In genomic region chr2:62459106-62459505, GRCh38 we compare ENCODE assay signal across 29 cellular contexts. TPM values are rescaled to one million over a fixed set of nuclear protein-coding genes. Genes with fewer than 3 reads are reported as not detected.
"Had no signal": no experiment of that assay in that cellular context is flagged by ENCODE, and none has a peak within 500 bp of the region (broad histone marks: within the 10 kb centered on the region; RNA-seq: fewer than 3 reads in every experiment).

No MANE protein-coding gene starts in this region.

- H3K4me3 Mint-ChIP-seq: activated CD4-positive, alpha-beta memory T cell treated with anti-CD3 and anti-CD28 coated beads for 36 hours; activated CD4-positive, alpha-beta T cell treated with anti-CD3 and anti-CD28 coated beads, Interleukin-2, amount 10 ng/mL, durations not matched to agents 24 days and 14 days; activated naive CD4-positive, alpha-beta T cell treated with anti-CD3 and anti-CD28 coated beads, Interleukin-2, amount 10 ng/mL, durations not matched to agents 7 days and 5 days; activated naive CD8-positive, alpha-beta T cell treated with anti-CD3 and anti-CD28 coated beads, Interleukin-2, amount 10 ng/mL, durations not matched to agents 7 days and 5 days; activated T-helper 1 cell treated with anti-CD3 and anti-CD28 coated beads, Interleukin-12 subunit alpha, Interleukin-12 subunit beta, Interleukin-2, Interleukin-4 antibody, amounts not matched to agents 30 ng/mL and 10 ng/mL and 1 ng/mL, durations not matched to agents 14 hours and 24 hours and 36 hours; natural killer cell treated with Interleukin-12 subunit alpha and Interleukin-12 subunit beta and Interleukin-15 and Interleukin-18, amount 100 ng/mL, for 72 hours had no signal

- H3K27ac Mint-ChIP-seq: activated CD4-positive, alpha-beta memory T cell treated with anti-CD3 and anti-CD28 coated beads for 36 hours; activated CD4-positive, alpha-beta T cell treated with anti-CD3 and anti-CD28 coated beads, Interleukin-2, amount 10 ng/mL, durations not matched to agents 24 days and 14 days; activated naive CD4-positive, alpha-beta T cell treated with anti-CD3 and anti-CD28 coated beads, Interleukin-2, amount 10 ng/mL, durations not matched to agents 7 days and 5 days; activated naive CD8-positive, alpha-beta T cell treated with anti-CD3 and anti-CD28 coated beads, Interleukin-2, amount 10 ng/mL, durations not matched to agents 7 days and 5 days; activated T-helper 1 cell treated with anti-CD3 and anti-CD28 coated beads, Interleukin-12 subunit alpha, Interleukin-12 subunit beta, Interleukin-2, Interleukin-4 antibody, amounts not matched to agents 30 ng/mL and 10 ng/mL and 1 ng/mL, durations not matched to agents 14 hours and 24 hours and 36 hours; natural killer cell treated with Interleukin-12 subunit alpha and Interleukin-12 subunit beta and Interleukin-15 and Interleukin-18, amount 100 ng/mL, for 72 hours had no signal

- H3K36me3 Mint-ChIP-seq: activated CD4-positive, alpha-beta memory T cell treated with anti-CD3 and anti-CD28 coated beads for 36 hours; activated naive CD4-positive, alpha-beta T cell treated with anti-CD3 and anti-CD28 coated beads, Interleukin-2, amount 10 ng/mL, durations not matched to agents 7 days and 5 days; activated naive CD8-positive, alpha-beta T cell treated with anti-CD3 and anti-CD28 coated beads, Interleukin-2, amount 10 ng/mL, durations not matched to agents 7 days and 5 days; brain; natural killer cell treated with Interleukin-12 subunit alpha and Interleukin-12 subunit beta and Interleukin-15 and Interleukin-18, amount 100 ng/mL, for 72 hours had no signal

- H3K4me1 Mint-ChIP-seq: activated CD4-positive, alpha-beta T cell treated with anti-CD3 and anti-CD28 coated beads, Interleukin-2, amount 10 ng/mL, durations not matched to agents 24 days and 14 days; activated naive CD4-positive, alpha-beta T cell treated with anti-CD3 and anti-CD28 coated beads, Interleukin-2, amount 10 ng/mL, durations not matched to agents 7 days and 5 days had no signal

- H3K27me3 ChIP-seq: ascending aorta, cardiac muscle cell, dorsolateral prefrontal cortex, foreskin keratinocyte, heart left ventricle, pancreas, tibial nerve had no signal

- H3K4me3 ChIP-seq: ascending aorta, cardiac muscle cell, coronary artery, dorsolateral prefrontal cortex, heart left ventricle, lung, pancreas, prostate gland, spleen, tibial nerve had no signal

- H3K9me3 ChIP-seq: ascending aorta, heart left ventricle, pancreas, prostate gland, spleen, tibial nerve had no signal

- H3K4me1 ChIP-seq: prostate gland had no signal

- H3K9me3 Mint-ChIP-seq: activated CD4-positive, alpha-beta memory T cell treated with anti-CD3 and anti-CD28 coated beads for 36 hours; activated CD4-positive, alpha-beta T cell treated with anti-CD3 and anti-CD28 coated beads, Interleukin-2, amount 10 ng/mL, durations not matched to agents 24 days and 14 days; activated naive CD4-positive, alpha-beta T cell treated with anti-CD3 and anti-CD28 coated beads, Interleukin-2, amount 10 ng/mL, durations not matched to agents 7 days and 5 days; activated naive CD8-positive, alpha-beta T cell treated with anti-CD3 and anti-CD28 coated beads, Interleukin-2, amount 10 ng/mL, durations not matched to agents 7 days and 5 days; activated T-helper 1 cell treated with anti-CD3 and anti-CD28 coated beads, Interleukin-12 subunit alpha, Interleukin-12 subunit beta, Interleukin-2, Interleukin-4 antibody, amounts not matched to agents 30 ng/mL and 10 ng/mL and 1 ng/mL, durations not matched to agents 14 hours and 24 hours and 36 hours; natural killer cell treated with Interleukin-12 subunit alpha and Interleukin-12 subunit beta and Interleukin-15 and Interleukin-18, amount 100 ng/mL, for 72 hours had no signal

- H3K36me3 ChIP-seq: ascending aorta, cardiac muscle cell, heart left ventricle, pancreas, prostate gland, spleen, tibial nerve had no signal

- H3K27ac ChIP-seq: ascending aorta, cardiac muscle cell, dorsolateral prefrontal cortex, foreskin keratinocyte, pancreas, prostate gland, spleen had no signal

- DNase-seq: activated CD4-positive, alpha-beta memory T cell treated with anti-CD3 and anti-CD28 coated beads for 36 hours; activated CD4-positive, alpha-beta T cell treated with anti-CD3 and anti-CD28 coated beads, Interleukin-2, amount 10 ng/mL, durations not matched to agents 24 days and 14 days; activated CD4-positive, CD25-positive, alpha-beta regulatory T cell treated with anti-CD3 and anti-CD28 coated beads, Interleukin-2, amount 50 U/mL, for 72 hours; activated CD8-positive, alpha-beta memory T cell treated with anti-CD3 and anti-CD28 coated beads, Interleukin-2, amount 50 U/mL, for 4 hours; activated gamma-delta T cell; activated naive CD4-positive, alpha-beta T cell treated with anti-CD3 and anti-CD28 coated beads, Interleukin-2, amount 10 ng/mL, durations not matched to agents 7 days and 5 days; activated naive CD8-positive, alpha-beta T cell treated with anti-CD3 and anti-CD28 coated beads, Interleukin-2, amount 10 ng/mL, durations not matched to agents 7 days and 5 days; activated T-cell treated with anti-CD3 and anti-CD28 coated beads, Interleukin-2, amount 50 U/mL, for 1 hour; dorsolateral prefrontal cortex; effector memory CD4-positive, alpha-beta T cell; foreskin keratinocyte; mesendoderm; nucleus accumbens; pancreas; retina; spleen; stimulated activated naive CD4-positive, alpha-beta T cell; T-helper 2 cell had no signal

- ATAC-seq: foreskin keratinocyte; left lobe of liver; natural killer cell treated with Interleukin-12 subunit alpha and Interleukin-12 subunit beta and Interleukin-15 and Interleukin-18, amount 100 ng/mL, for 72 hours; pancreas had no signal

RNA-seq across cellular contexts. Expression of gene TMEM17, which starts 46.9 kb away (rescaled TPM):
- total RNA-seq: activated naive CD8-positive, alpha-beta T cell treated with anti-CD3 and anti-CD28 coated beads, Interleukin-2, amount 10 ng/mL, durations not matched to agents 7 days and 5 days; ascending aorta had no signal
